ENCODE assay signal across 25 cellular contexts in the genomic region with DNA sequence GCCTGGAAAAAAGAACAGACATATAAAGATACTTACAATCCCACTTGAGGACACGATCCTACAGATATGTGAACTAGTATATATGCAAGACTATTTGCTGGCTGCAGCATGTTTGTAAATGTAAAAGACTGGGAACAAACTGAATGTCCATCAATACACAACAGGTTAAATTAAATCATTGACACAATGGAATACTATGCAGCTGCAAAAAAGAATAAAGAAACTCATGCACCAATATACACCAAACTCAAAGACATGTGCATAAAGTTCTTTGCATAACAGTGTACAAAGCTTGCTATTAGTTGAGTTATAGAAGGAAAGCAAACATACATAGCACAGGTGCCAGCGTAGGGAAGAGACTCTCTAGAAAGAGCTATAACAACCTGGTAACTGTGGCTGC.
"Had no signal": no experiment of that assay in that cellular context is flagged by ENCODE, and none has a peak within 500 bp of the region (broad histone marks: within the 10 kb centered on the region; RNA-seq: fewer than 3 reads in every experiment).

No MANE protein-coding gene starts in this region.

- FAIRE-seq: HTR-8/SVneo had no signal

- H3K36me3 ChIP-seq: SJCRH30 had no signal

- H3K27me3 ChIP-seq: Peyer's patch, SJCRH30 had no signal

- H3K9me3 ChIP-seq: Peyer's patch, SJCRH30 had no signal

- H3K4me3 ChIP-seq: PC-9, Peyer's patch, SJCRH30 had no signal

- DNase-seq: Kasumi-1, KG1, MM.1S, NCI-H1092 treated with DMSO at 0.1 percent for 48 hours, NCI-H1436, NCI-H187, NCI-H2029, NCI-H2081 treated with DMSO at 0.1 percent for 48 hours, NCI-H2171, NCI-H226, NCI-H446, NCI-H510A, NCI-H524 treated with DMSO at 0.1 percent for 48 hours, NCI-H69, NCI-H774, OCI-M1, PC-9, SHP77 treated with DMSO at 0.1 percent for 48 hours, SJCRH30, T-helper 1 cell had no signal

- ATAC-seq: Right ventricle myocardium inferior, SK-N-SH treated with all-trans-retinoic acid at 6 μM for 48 hours had no signal

- H3K4me2 ChIP-seq: PC-9 had no signal

- H2AFZ ChIP-seq: PC-9 had no signal

- H3K27ac ChIP-seq: HL-60, PC-9, Peyer's patch, SJCRH30 had no signal
